ENCODE assay signal across 25 cellular contexts in the genomic region with DNA sequence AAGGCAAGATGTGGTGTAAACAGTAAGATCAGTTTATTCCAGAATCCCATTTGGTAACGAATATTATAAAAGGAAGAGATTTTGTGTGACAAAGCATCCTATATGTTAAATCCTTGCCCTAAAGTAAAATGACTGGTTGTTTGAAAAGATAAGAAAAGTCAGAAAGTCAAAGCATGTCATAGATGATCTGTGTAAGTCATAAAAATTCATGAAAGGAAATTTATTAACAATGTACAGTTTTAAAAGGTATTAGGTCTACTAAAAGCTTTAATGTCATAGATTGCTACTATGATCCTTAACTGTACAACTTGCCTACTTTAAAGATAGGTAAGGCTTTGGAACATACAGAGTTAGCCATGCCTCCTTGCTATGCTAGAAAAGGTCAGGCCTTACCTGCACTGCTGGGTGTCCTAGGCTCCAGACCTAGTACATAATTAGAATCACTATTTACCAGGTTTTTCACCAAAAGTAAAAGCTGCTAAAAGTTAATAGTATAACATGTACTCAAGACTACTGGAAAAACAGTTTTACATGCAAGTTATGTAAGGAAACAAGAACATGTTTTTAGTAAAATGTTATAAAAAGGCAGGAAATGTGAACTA.
"Had no signal": no experiment of that assay in that cellular context is flagged by ENCODE, and none has a peak within 500 bp of the region (broad histone marks: within the 10 kb centered on the region; RNA-seq: fewer than 3 reads in every experiment).

No MANE protein-coding gene starts in this region.

- H3K36me3 Mint-ChIP-seq: activated CD8-positive, alpha-beta memory T cell treated with anti-CD3 and anti-CD28 coated beads, Interleukin-2, amount 10 ng/mL, durations not matched to agents 7 days and 5 days; activated naive CD4-positive, alpha-beta T cell treated with anti-CD3 and anti-CD28 coated beads, Interleukin-2, amount 10 ng/mL, durations not matched to agents 7 days and 5 days; stimulated activated effector memory CD8-positive, alpha-beta T cell treated with anti-CD3 and anti-CD28 coated beads, Interleukin-12 subunit alpha, Interleukin-12 subunit beta, amount 100 ng/mL, for 72 hours had no signal

- H3K27ac ChIP-seq: body of pancreas, cardiac muscle cell, hepatocyte, left ventricle myocardium inferior, parathyroid adenoma, tibial artery, WERI-Rb-1 had no signal

- H3K27me3 Mint-ChIP-seq: activated CD4-positive, alpha-beta T cell treated with anti-CD3 and anti-CD28 coated beads, Interleukin-2, amount 10 ng/mL, durations not matched to agents 7 days and 5 days; activated CD8-positive, alpha-beta memory T cell treated with anti-CD3 and anti-CD28 coated beads, Interleukin-2, amount 10 ng/mL, durations not matched to agents 7 days and 5 days; activated CD8-positive, alpha-beta T cell treated with anti-CD3 and anti-CD28 coated beads for 36 hours; activated naive CD4-positive, alpha-beta T cell treated with anti-CD3 and anti-CD28 coated beads, Interleukin-2, amount 10 ng/mL, durations not matched to agents 7 days and 5 days; stimulated activated naive CD8-positive, alpha-beta T cell treated with anti-CD3 and anti-CD28 coated beads, Interleukin-15, amount 100 ng/mL, for 72 hours had no signal

- ATAC-seq: activated CD8-positive, alpha-beta memory T cell treated with anti-CD3 and anti-CD28 coated beads, Interleukin-2, amount 10 ng/mL, durations not matched to agents 7 days and 5 days; activated CD8-positive, alpha-beta T cell treated with anti-CD3 and anti-CD28 coated beads for 36 hours; body of pancreas; sciatic nerve; stimulated activated effector memory CD8-positive, alpha-beta T cell treated with anti-CD3 and anti-CD28 coated beads, Interleukin-12 subunit alpha, Interleukin-12 subunit beta, amount 100 ng/mL, for 72 hours; stimulated activated naive CD8-positive, alpha-beta T cell treated with anti-CD3 and anti-CD28 coated beads, Interleukin-15, amount 100 ng/mL, for 72 hours had no signal

- H3K9me3 ChIP-seq: body of pancreas, tibial artery had no signal

- H3K4me2 ChIP-seq: hepatocyte had no signal

- H3K4me1 ChIP-seq: body of pancreas, left ventricle myocardium inferior, parathyroid adenoma, tibial artery had no signal

- H3K4me3 ChIP-seq: body of pancreas, cardiac muscle cell, hepatocyte, left ventricle myocardium inferior, tibial artery had no signal

- H3K4me1 Mint-ChIP-seq: activated CD4-positive, alpha-beta T cell treated with anti-CD3 and anti-CD28 coated beads, Interleukin-2, amount 10 ng/mL, durations not matched to agents 7 days and 5 days; activated CD8-positive, alpha-beta memory T cell treated with anti-CD3 and anti-CD28 coated beads, Interleukin-2, amount 10 ng/mL, durations not matched to agents 7 days and 5 days; activated naive CD4-positive, alpha-beta T cell treated with anti-CD3 and anti-CD28 coated beads, Interleukin-2, amount 10 ng/mL, durations not matched to agents 7 days and 5 days; nephron; stimulated activated effector memory CD8-positive, alpha-beta T cell treated with anti-CD3 and anti-CD28 coated beads, Interleukin-12 subunit alpha, Interleukin-12 subunit beta, amount 100 ng/mL, for 72 hours; stimulated activated naive CD8-positive, alpha-beta T cell treated with anti-CD3 and anti-CD28 coated beads, Interleukin-15, amount 100 ng/mL, for 72 hours had no signal

- H3K36me3 ChIP-seq: cardiac muscle cell, left ventricle myocardium inferior, tibial artery, WERI-Rb-1 had no signal

- H3K9ac ChIP-seq: parathyroid adenoma had no signal

- H2AFZ ChIP-seq: hepatocyte, parathyroid adenoma had no signal

- H3K27me3 ChIP-seq: body of pancreas, cardiac muscle cell, hepatocyte, tibial artery had no signal

- H3K4me3 Mint-ChIP-seq: activated CD4-positive, alpha-beta T cell treated with anti-CD3 and anti-CD28 coated beads, Interleukin-2, amount 10 ng/mL, durations not matched to agents 7 days and 5 days; activated CD8-positive, alpha-beta memory T cell treated with anti-CD3 and anti-CD28 coated beads, Interleukin-2, amount 10 ng/mL, durations not matched to agents 7 days and 5 days; activated CD8-positive, alpha-beta T cell treated with anti-CD3 and anti-CD28 coated beads for 36 hours; activated naive CD4-positive, alpha-beta T cell treated with anti-CD3 and anti-CD28 coated beads, Interleukin-2, amount 10 ng/mL, durations not matched to agents 7 days and 5 days; nephron; stimulated activated effector memory CD8-positive, alpha-beta T cell treated with anti-CD3 and anti-CD28 coated beads, Interleukin-12 subunit alpha, Interleukin-12 subunit beta, amount 100 ng/mL, for 72 hours; stimulated activated naive CD8-positive, alpha-beta T cell treated with anti-CD3 and anti-CD28 coated beads, Interleukin-15, amount 100 ng/mL, for 72 hours; T-helper 2 cell treated with Interferon-gamma antibody and Interleukin-4, amounts not matched to agents 5 μg/mL and 100 μg/mL, for 36 hours had no signal

- H3K79me2 ChIP-seq: hepatocyte, parathyroid adenoma had no signal

- DNase-seq: activated CD4-positive, alpha-beta T cell treated with anti-CD3 and anti-CD28 coated beads, Interleukin-2, amount 10 ng/mL, durations not matched to agents 7 days and 5 days; activated CD4-positive, CD25-positive, alpha-beta regulatory T cell treated with anti-CD3 and anti-CD28 coated beads, Interleukin-2, amount 50 U/mL, for 72 hours; activated CD8-positive, alpha-beta memory T cell treated with anti-CD3 and anti-CD28 coated beads, Interleukin-2, amount 10 ng/mL, durations not matched to agents 7 days and 5 days; activated CD8-positive, alpha-beta T cell treated with anti-CD3 and anti-CD28 coated beads for 36 hours; activated effector memory CD4-positive, alpha-beta T cell treated with anti-CD3 and anti-CD28 coated beads, Interleukin-2, amount 50 U/mL, for 16 hours; activated naive CD4-positive, alpha-beta T cell treated with anti-CD3 and anti-CD28 coated beads, Interleukin-2, amount 10 ng/mL, durations not matched to agents 7 days and 5 days; activated T-cell treated with anti-CD3 and anti-CD28 coated beads for 4 hours; body of pancreas; dermis blood vessel endothelial cell; effector CD8-positive, alpha-beta T cell; glutamatergic neuron; kidney glomerular epithelial cell; left ventricle myocardium inferior; small intestine; stimulated activated CD4-positive, alpha-beta T cell treated with anti-CD3 and anti-CD28 coated beads, Interleukin-2, amount 100 ng/mL, for 24 hours; stimulated activated naive CD8-positive, alpha-beta T cell treated with anti-CD3 and anti-CD28 coated beads, Interleukin-15, amount 100 ng/mL, for 72 hours; tibial artery; WERI-Rb-1 had no signal

- H3K27ac Mint-ChIP-seq: activated CD4-positive, alpha-beta T cell treated with anti-CD3 and anti-CD28 coated beads, Interleukin-2, amount 10 ng/mL, durations not matched to agents 7 days and 5 days; activated CD8-positive, alpha-beta memory T cell treated with anti-CD3 and anti-CD28 coated beads, Interleukin-2, amount 10 ng/mL, durations not matched to agents 7 days and 5 days; activated CD8-positive, alpha-beta T cell treated with anti-CD3 and anti-CD28 coated beads for 36 hours; activated naive CD4-positive, alpha-beta T cell treated with anti-CD3 and anti-CD28 coated beads, Interleukin-2, amount 10 ng/mL, durations not matched to agents 7 days and 5 days; nephron; stimulated activated effector memory CD8-positive, alpha-beta T cell treated with anti-CD3 and anti-CD28 coated beads, Interleukin-12 subunit alpha, Interleukin-12 subunit beta, amount 100 ng/mL, for 72 hours; stimulated activated naive CD8-positive, alpha-beta T cell treated with anti-CD3 and anti-CD28 coated beads, Interleukin-15, amount 100 ng/mL, for 72 hours; T-helper 2 cell treated with Interferon-gamma antibody and Interleukin-4, amounts not matched to agents 5 μg/mL and 100 μg/mL, for 36 hours had no signal
